ENCODE assay signal across 2 cellular contexts in the genomic region with DNA sequence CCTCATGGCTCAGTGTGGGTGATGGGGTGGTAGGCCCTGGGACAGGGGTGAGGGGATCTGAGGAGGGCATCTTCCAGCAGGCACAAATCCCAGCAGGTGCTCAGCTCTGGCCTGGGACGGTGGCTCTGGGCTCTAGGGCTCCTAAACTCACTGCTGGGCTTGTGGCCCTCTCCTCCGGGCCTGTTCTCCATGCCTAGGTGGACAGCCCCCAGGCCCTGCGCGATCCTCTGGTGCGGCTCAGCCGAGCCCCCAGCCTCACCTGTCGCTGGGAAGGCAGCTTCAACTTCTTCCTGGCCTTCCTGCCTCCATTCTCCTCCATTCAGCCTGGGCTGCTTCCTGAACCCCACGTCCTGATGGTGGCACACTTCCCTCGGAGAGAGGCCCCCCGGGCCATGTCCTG.
A peak's percentile ranks its signal among the peaks of the same experiment; 100 is the strongest.
TF ChIP-seq lines count a peak whose summit lies in the region.

No MANE protein-coding gene starts in this region.

TF ChIP-seq in HepG2, 621 proteins besides CTCF, POLR2A, EP300 and RAD21:
- TF ChIP-seq ZGPAT (CRISPR knock-in tag; IDR thresholded peaks at IDR 0.05) (no peak), AGO2 (optimal IDR thresholded peaks at IDR 0.05; ENCODE audit: low read depth, low read length) (peak; percentile 64), RBFOX2 (IDR thresholded peaks at IDR 0.05; ENCODE audit: low read depth, low read length) (0 out of 2 replicates have a peak, but pooled peaks have one; percentile 4)

TF ChIP-seq in H1, 55 proteins besides CTCF, POLR2A, EP300 and RAD21:
- TF ChIP-seq RBBP5 (IDR thresholded peaks at IDR 0.05; ENCODE audit: borderline replicate concordance, low read depth, low read length) (no peak), TAF7 (optimal IDR thresholded peaks at IDR 0.05; ENCODE audit: borderline replicate concordance, low read depth, low read length) (no peak), CBX8 (IDR thresholded peaks at IDR 0.05; ENCODE audit: borderline replicate concordance, low read depth, low read length) (no peak), GABPA (IDR thresholded peaks at IDR 0.05; ENCODE audit: borderline replicate concordance, insufficient read depth, low read length) (no peak), CREB1 (IDR thresholded peaks at IDR 0.05) (no peak), GTF2F1 (IDR thresholded peaks at IDR 0.05; ENCODE audit: borderline replicate concordance, low read depth, low read length) (no peak), CHD1 (IDR thresholded peaks at IDR 0.05; ENCODE audit: low read depth, low read length) (no peak)
- TF ChIP-seq, protein P1, sequence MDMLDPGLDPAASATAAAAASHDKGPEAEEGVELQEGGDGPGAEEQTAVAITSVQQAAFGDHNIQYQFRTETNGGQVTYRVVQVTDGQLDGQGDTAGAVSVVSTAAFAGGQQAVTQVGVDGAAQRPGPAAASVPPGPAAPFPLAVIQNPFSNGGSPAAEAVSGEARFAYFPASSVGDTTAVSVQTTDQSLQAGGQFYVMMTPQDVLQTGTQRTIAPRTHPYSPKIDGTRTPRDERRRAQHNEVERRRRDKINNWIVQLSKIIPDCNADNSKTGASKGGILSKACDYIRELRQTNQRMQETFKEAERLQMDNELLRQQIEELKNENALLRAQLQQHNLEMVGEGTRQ (IDR thresholded peaks at IDR 0.05; ENCODE audit: low read length) = no peak
